25 cellular contexts compared by ENCODE assay signal in the genomic region with DNA sequence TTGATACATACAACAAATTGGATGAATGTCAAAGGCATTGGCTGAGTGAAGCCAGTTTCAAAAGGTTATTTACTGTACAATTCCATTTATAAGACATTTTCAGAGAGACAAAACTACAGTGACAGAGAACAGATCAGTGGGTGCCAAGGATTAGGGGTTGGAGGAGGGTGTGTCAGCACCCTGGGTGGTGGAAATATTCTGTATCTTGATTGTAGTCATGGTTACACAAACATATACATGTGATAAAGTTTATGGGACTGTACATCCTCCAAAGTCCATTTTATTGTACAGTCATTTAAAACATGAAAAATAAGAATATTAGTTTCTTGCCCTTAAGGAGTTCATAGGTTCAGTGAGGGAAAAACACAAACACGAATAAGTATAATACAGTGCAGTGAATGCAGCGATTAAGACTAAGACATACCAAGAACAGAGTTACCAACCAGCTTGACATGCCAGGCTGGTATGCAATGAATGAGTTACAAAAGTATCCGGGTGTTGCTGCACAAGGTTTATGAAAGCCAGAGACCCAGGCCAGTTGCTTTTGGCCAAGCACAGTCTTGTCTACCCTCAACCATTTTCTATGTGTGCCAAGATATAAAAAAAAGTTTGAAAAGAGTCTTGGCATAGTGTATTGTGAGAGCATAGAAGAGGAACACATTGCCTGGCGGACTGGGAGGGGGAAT.
"Had no signal": no experiment of that assay in that cellular context is flagged by ENCODE, and none has a peak within 500 bp of the region (broad histone marks: within the 10 kb centered on the region; RNA-seq: fewer than 3 reads in every experiment).

No MANE protein-coding gene starts in this region.

- H2AFZ ChIP-seq: hepatocyte had no signal

- H3K9me3 Mint-ChIP-seq: activated CD4-positive, alpha-beta memory T cell treated with anti-CD3 and anti-CD28 coated beads, Interleukin-2, amount 10 ng/mL, durations not matched to agents 7 days and 5 days; activated CD4-positive, alpha-beta T cell treated with anti-CD3 and anti-CD28 coated beads, Interleukin-2, amount 10 ng/mL, durations not matched to agents 24 days and 14 days; activated naive CD4-positive, alpha-beta T cell treated with anti-CD3 and anti-CD28 coated beads, Interleukin-2, amount 10 ng/mL, durations not matched to agents 7 days and 5 days; activated T-cell treated with anti-CD3 and anti-CD28 coated beads, Interleukin-2, amount 50 U/mL, for 72 hours had no signal

- H3K36me3 Mint-ChIP-seq: activated naive CD4-positive, alpha-beta T cell treated with anti-CD3 and anti-CD28 coated beads, Interleukin-2, amount 10 ng/mL, durations not matched to agents 7 days and 5 days; immature natural killer cell; naive B cell had no signal

- H3K27ac ChIP-seq: body of pancreas, hepatocyte, spleen, VCaP had no signal

- H3K4me1 ChIP-seq: body of pancreas, spleen had no signal

- H3K9me3 ChIP-seq: body of pancreas, spleen had no signal

- H3K4me3 ChIP-seq: body of pancreas, hepatocyte, spleen had no signal

- H3K4me1 Mint-ChIP-seq: activated CD4-positive, alpha-beta memory T cell treated with anti-CD3 and anti-CD28 coated beads, Interleukin-2, amount 10 ng/mL, durations not matched to agents 7 days and 5 days; activated CD4-positive, alpha-beta T cell treated with anti-CD3 and anti-CD28 coated beads, Interleukin-2, amount 10 ng/mL, durations not matched to agents 24 days and 14 days; activated naive CD4-positive, alpha-beta T cell treated with anti-CD3 and anti-CD28 coated beads, Interleukin-2, amount 10 ng/mL, durations not matched to agents 7 days and 5 days; immature natural killer cell; naive B cell; neural crest cell had no signal

- H3K4me2 ChIP-seq: hepatocyte had no signal

- H3K79me2 ChIP-seq: hepatocyte had no signal

- H3K27ac Mint-ChIP-seq: activated CD4-positive, alpha-beta memory T cell treated with anti-CD3 and anti-CD28 coated beads, Interleukin-2, amount 10 ng/mL, durations not matched to agents 7 days and 5 days; activated CD4-positive, alpha-beta T cell treated with anti-CD3 and anti-CD28 coated beads, Interleukin-2, amount 10 ng/mL, durations not matched to agents 24 days and 14 days; activated naive CD4-positive, alpha-beta T cell treated with anti-CD3 and anti-CD28 coated beads, Interleukin-2, amount 10 ng/mL, durations not matched to agents 7 days and 5 days; activated T-cell treated with anti-CD3 and anti-CD28 coated beads, Interleukin-2, amount 50 U/mL, for 72 hours; immature natural killer cell had no signal

- ATAC-seq: activated CD4-positive, CD25-positive, alpha-beta regulatory T cell treated with anti-CD3 and anti-CD28 coated beads, Interleukin-2, amount 50 U/mL, for 24 hours; activated T-cell treated with anti-CD3 and anti-CD28 coated beads, Interleukin-2, amount 50 U/mL, for 72 hours; body of pancreas; left ventricle myocardium superior; sciatic nerve; stimulated activated naive CD8-positive, alpha-beta T cell treated with anti-CD3 and anti-CD28 coated beads, Interleukin-15, Interleukin-2, amounts not matched to agents 100 U/mL and 50 U/mL, for 24 hours had no signal

- H3K27me3 Mint-ChIP-seq: activated CD4-positive, alpha-beta memory T cell treated with anti-CD3 and anti-CD28 coated beads, Interleukin-2, amount 10 ng/mL, durations not matched to agents 7 days and 5 days; activated CD4-positive, alpha-beta T cell treated with anti-CD3 and anti-CD28 coated beads, Interleukin-2, amount 10 ng/mL, durations not matched to agents 24 days and 14 days had no signal

- H3K27me3 ChIP-seq: body of pancreas, hepatocyte, spleen had no signal

- H3K36me3 ChIP-seq: spleen had no signal

- H3K4me3 Mint-ChIP-seq: activated CD4-positive, alpha-beta memory T cell treated with anti-CD3 and anti-CD28 coated beads, Interleukin-2, amount 10 ng/mL, durations not matched to agents 7 days and 5 days; activated CD4-positive, alpha-beta T cell treated with anti-CD3 and anti-CD28 coated beads, Interleukin-2, amount 10 ng/mL, durations not matched to agents 24 days and 14 days; activated naive CD4-positive, alpha-beta T cell treated with anti-CD3 and anti-CD28 coated beads, Interleukin-2, amount 10 ng/mL, durations not matched to agents 7 days and 5 days; activated T-cell treated with anti-CD3 and anti-CD28 coated beads, Interleukin-2, amount 50 U/mL, for 72 hours; immature natural killer cell; naive B cell; neural crest cell had no signal

- DNase-seq: activated CD4-positive, alpha-beta memory T cell treated with anti-CD3 and anti-CD28 coated beads, Interleukin-2, amount 10 ng/mL, durations not matched to agents 7 days and 5 days; activated CD4-positive, alpha-beta T cell treated with anti-CD3 and anti-CD28 coated beads, Interleukin-2, amount 10 ng/mL, durations not matched to agents 24 days and 14 days; activated effector memory CD4-positive, alpha-beta T cell treated with Interleukin-2 at 50 U/mL for 16 hours; activated naive CD4-positive, alpha-beta T cell treated with anti-CD3 and anti-CD28 coated beads, Interleukin-2, amount 10 ng/mL, durations not matched to agents 7 days and 5 days; activated T-cell treated with anti-CD3 and anti-CD28 coated beads, Interleukin-2, amount 50 U/mL, for 72 hours; amygdala; body of pancreas; caudate nucleus; dermis blood vessel endothelial cell; effector CD8-positive, alpha-beta T cell; glutamatergic neuron; immature natural killer cell; kidney glomerular epithelial cell; left ventricle myocardium superior; mesenchymal stem cell; naive B cell; occipital lobe; spleen; stimulated activated CD4-positive, alpha-beta T cell treated with anti-CD3 and anti-CD28 coated beads, Interleukin-4, amount 100 ng/mL, for 24 hours; stimulated activated naive CD8-positive, alpha-beta T cell treated with anti-CD3 and anti-CD28 coated beads, Interleukin-15, Interleukin-2, amounts not matched to agents 100 U/mL and 50 U/mL, for 24 hours had no signal
